1 cellular context compared by ENCODE assay signal in the genomic region with DNA sequence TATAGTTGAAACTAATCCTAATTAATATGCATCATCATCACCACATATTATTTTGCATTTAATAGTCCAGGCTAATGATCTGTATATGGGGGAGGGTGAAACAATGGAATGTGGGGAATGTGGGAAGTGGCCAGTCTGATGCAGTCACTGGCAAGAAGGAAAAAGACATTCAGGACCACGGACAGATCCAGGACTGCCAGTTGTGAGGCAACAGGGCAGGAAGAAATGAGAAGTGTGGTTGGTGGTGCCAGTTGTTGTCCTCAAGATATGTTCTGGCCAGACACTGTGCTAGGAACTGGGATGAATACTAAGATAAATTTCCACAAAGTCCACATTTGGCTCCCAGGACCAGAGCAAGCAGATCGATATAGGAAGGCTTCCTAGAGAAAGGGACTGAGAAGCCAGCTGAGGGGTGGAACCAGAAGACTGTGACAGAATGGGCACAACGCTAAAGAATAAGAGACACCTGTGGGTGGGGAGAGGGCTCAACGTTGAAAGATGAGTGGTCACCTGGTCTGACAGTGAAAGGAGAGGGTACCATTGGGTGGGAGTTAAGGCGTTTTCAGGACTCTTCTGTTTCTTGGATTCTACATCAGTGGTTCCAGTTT.
TF ChIP-seq lines count a peak whose summit lies in the region.

No MANE protein-coding gene starts in this region.

TF ChIP-seq in HepG2, 621 proteins besides CTCF, POLR2A, EP300 and RAD21 (continued from another document):
- TF ChIP-seq, protein P1, sequence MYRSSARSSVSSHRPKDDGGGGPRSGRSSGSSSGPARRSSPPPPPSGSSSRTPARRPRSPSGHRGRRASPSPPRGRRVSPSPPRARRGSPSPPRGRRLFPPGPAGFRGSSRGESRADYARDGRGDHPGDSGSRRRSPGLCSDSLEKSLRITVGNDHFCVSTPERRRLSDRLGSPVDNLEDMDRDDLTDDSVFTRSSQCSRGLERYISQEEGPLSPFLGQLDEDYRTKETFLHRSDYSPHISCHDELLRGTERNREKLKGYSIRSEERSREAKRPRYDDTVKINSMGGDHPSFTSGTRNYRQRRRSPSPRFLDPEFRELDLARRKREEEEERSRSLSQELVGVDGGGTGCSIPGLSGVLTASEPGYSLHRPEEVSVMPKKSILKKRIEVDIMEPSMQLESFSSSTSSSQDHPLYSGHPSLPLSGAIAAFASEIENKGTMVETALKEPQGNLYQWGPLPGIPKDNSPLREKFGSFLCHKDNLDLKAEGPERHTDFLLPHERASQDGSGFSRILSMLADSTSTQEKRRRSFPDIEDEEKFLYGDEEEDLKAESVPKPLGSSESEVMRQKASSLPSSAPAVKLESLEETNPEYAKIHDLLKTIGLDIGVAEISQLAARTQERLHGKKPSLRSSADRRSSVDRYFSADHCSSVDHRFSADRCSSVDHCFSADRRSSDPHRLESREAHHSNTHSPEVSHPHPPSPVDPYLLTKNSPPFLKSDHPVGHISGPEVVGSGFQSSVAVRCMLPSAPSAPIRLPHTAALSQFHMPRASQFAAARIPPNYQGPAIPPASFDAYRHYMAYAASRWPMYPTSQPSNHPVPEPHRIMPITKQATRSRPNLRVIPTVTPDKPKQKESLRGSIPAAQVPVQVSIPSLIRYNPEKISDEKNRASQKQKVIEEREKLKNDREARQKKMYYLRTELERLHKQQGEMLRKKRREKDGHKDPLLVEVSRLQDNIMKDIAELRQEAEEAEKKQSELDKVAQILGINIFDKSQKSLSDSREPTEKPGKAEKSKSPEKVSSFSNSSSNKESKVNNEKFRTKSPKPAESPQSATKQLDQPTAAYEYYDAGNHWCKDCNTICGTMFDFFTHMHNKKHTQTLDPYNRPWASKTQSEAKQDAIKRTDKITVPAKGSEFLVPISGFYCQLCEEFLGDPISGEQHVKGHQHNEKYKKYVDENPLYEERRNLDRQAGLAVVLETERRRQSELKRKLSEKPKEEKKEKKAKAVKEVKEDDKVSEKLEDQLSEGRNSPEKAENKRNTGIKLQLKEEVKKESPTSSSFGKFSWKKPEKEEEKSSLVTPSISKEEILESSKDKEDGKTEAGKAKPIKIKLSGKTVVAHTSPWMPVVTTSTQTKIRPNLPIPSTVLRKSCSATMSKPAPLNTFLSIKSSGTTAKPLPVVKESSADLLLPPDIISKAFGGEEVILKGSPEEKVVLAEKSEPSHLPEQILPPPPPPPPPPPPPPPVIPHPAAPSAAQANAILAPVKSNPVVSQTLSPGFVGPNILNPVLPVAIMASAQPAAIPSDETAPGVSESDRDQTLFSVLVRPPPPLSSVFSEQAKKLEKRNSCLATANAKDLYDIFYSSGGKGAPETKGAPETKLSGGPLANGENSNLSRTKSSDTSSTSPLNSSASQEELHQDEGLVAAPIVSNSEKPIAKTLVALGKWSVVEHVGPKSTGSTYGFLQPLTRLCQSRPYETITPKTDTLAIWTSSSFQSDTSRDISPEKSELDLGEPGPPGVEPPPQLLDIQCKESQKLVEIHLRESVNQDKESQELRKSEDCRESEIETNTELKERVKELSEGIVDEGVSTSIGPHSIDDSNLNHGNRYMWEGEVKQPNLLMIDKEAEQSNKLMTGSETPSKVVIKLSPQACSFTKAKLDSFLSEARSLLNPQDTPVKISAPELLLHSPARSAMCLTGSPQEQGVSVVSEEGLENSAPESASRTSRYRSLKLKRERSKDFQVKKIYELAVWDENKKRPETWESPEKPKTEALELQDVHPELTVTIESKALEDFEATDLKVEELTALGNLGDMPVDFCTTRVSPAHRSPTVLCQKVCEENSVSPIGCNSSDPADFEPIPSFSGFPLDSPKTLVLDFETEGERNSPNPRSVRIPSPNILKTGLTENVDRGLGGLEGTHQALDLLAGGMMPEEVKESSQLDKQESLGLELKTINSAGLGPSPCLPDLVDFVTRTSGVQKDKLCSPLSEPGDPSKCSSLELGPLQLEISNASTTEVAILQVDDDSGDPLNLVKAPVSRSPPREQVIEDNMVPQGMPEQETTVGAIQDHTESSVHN (CRISPR knock-in tag; IDR thresholded peaks at IDR 0.05), result no peak
- TF ChIP-seq TEAD2 (CRISPR knock-in tag; IDR thresholded peaks at IDR 0.05) (no peak), ONECUT2 (CRISPR knock-in tag; IDR thresholded peaks at IDR 0.05) (0 out of 2 replicates have a peak, but pooled peaks have one; percentile 17), MXI1 (IDR thresholded peaks at IDR 0.05; ENCODE audit: borderline replicate concordance, low read depth, low read length) (no peak), SETDB1 (CRISPR knock-in tag; IDR thresholded peaks at IDR 0.05; ENCODE audit: borderline replicate concordance) (no peak), ZNF577 (CRISPR knock-in tag; IDR thresholded peaks at IDR 0.05; ENCODE audit: borderline replicate concordance, low read depth) (no peak), ELF4 (CRISPR knock-in tag; IDR thresholded peaks at IDR 0.05; ENCODE audit: borderline replicate concordance) (no peak), GABPB1 (CRISPR knock-in tag; IDR thresholded peaks at IDR 0.05) (no peak; the same call in 1 of the 2 replicates), ZNF564 (CRISPR knock-in tag; IDR thresholded peaks at IDR 0.05) (no peak), TBL1XR1 (IDR thresholded peaks at IDR 0.05; ENCODE audit: borderline replicate concordance, low read length, partially characterized antibody) (no peak), STAT5B (CRISPR knock-in tag; IDR thresholded peaks at IDR 0.05) (0 out of 2 replicates have a peak, but pooled peaks have one; percentile 50), ZNF572 (CRISPR knock-in tag; IDR thresholded peaks at IDR 0.05) (no peak), CCDC6 (CRISPR knock-in tag; IDR thresholded peaks at IDR 0.05) (no peak), TBX3 (IDR thresholded peaks at IDR 0.05; ENCODE audit: borderline replicate concordance) (no peak), U2AF2 (IDR thresholded peaks at IDR 0.05; ENCODE audit: low read depth, low read length) (no peak), NFYC (CRISPR knock-in tag; IDR thresholded peaks at IDR 0.05) (0 out of 2 replicates have a peak, but pooled peaks have one; percentile 17), ZNF879 (CRISPR knock-in tag; IDR thresholded peaks at IDR 0.05) (no peak), ZNF672 (CRISPR knock-in tag; IDR thresholded peaks at IDR 0.05) (no peak), RNF2 (conservative IDR thresholded peaks at IDR 0.05; ENCODE audit: low read depth) (no peak), ZNF24 (IDR thresholded peaks at IDR 0.05) (no peak), SMAD3 (CRISPR knock-in tag; IDR thresholded peaks at IDR 0.05) (peak; percentile 79), ZFP1 (CRISPR knock-in tag; IDR thresholded peaks at IDR 0.05) (no peak), SNAPC2 (CRISPR knock-in tag; IDR thresholded peaks at IDR 0.05) (0 out of 2 replicates have a peak, but pooled peaks have one; percentile 48)
- TF ChIP-seq, protein P2, sequence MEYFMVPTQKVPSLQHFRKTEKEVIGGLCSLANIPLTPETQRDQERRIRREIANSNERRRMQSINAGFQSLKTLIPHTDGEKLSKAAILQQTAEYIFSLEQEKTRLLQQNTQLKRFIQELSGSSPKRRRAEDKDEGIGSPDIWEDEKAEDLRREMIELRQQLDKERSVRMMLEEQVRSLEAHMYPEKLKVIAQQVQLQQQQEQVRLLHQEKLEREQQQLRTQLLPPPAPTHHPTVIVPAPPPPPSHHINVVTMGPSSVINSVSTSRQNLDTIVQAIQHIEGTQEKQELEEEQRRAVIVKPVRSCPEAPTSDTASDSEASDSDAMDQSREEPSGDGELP (IDR thresholded peaks at IDR 0.05; ENCODE audit: borderline replicate concordance, low read depth), result no peak
- TF ChIP-seq, protein P3, sequence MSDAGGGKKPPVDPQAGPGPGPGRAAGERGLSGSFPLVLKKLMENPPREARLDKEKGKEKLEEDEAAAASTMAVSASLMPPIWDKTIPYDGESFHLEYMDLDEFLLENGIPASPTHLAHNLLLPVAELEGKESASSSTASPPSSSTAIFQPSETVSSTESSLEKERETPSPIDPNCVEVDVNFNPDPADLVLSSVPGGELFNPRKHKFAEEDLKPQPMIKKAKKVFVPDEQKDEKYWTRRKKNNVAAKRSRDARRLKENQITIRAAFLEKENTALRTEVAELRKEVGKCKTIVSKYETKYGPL (CRISPR knock-in tag; IDR thresholded peaks at IDR 0.05), result peak; percentile 47; the same call in 1 of the 2 replicates
- TF ChIP-seq, protein P4, sequence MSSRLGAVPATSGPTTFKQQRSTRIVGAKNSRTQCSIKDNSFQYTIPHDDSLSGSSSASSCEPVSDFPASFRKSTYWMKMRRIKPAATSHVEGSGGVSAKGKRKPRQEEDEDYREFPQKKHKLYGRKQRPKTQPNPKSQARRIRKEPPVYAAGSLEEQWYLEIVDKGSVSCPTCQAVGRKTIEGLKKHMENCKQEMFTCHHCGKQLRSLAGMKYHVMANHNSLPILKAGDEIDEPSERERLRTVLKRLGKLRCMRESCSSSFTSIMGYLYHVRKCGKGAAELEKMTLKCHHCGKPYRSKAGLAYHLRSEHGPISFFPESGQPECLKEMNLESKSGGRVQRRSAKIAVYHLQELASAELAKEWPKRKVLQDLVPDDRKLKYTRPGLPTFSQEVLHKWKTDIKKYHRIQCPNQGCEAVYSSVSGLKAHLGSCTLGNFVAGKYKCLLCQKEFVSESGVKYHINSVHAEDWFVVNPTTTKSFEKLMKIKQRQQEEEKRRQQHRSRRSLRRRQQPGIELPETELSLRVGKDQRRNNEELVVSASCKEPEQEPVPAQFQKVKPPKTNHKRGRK (CRISPR knock-in tag; IDR thresholded peaks at IDR 0.05), result no peak
- TF ChIP-seq, protein P5, sequence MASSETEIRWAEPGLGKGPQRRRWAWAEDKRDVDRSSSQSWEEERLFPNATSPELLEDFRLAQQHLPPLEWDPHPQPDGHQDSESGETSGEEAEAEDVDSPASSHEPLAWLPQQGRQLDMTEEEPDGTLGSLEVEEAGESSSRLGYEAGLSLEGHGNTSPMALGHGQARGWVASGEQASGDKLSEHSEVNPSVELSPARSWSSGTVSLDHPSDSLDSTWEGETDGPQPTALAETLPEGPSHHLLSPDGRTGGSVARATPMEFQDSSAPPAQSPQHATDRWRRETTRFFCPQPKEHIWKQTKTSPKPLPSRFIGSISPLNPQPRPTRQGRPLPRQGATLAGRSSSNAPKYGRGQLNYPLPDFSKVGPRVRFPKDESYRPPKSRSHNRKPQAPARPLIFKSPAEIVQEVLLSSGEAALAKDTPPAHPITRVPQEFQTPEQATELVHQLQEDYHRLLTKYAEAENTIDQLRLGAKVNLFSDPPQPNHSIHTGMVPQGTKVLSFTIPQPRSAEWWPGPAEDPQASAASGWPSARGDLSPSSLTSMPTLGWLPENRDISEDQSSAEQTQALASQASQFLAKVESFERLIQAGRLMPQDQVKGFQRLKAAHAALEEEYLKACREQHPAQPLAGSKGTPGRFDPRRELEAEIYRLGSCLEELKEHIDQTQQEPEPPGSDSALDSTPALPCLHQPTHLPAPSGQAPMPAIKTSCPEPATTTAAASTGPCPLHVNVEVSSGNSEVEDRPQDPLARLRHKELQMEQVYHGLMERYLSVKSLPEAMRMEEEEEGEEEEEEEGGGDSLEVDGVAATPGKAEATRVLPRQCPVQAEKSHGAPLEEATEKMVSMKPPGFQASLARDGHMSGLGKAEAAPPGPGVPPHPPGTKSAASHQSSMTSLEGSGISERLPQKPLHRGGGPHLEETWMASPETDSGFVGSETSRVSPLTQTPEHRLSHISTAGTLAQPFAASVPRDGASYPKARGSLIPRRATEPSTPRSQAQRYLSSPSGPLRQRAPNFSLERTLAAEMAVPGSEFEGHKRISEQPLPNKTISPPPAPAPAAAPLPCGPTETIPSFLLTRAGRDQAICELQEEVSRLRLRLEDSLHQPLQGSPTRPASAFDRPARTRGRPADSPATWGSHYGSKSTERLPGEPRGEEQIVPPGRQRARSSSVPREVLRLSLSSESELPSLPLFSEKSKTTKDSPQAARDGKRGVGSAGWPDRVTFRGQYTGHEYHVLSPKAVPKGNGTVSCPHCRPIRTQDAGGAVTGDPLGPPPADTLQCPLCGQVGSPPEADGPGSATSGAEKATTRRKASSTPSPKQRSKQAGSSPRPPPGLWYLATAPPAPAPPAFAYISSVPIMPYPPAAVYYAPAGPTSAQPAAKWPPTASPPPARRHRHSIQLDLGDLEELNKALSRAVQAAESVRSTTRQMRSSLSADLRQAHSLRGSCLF (CRISPR knock-in tag; IDR thresholded peaks at IDR 0.05; ENCODE audit: borderline replicate concordance), result peak; percentile 90
- TF ChIP-seq, protein P6, sequence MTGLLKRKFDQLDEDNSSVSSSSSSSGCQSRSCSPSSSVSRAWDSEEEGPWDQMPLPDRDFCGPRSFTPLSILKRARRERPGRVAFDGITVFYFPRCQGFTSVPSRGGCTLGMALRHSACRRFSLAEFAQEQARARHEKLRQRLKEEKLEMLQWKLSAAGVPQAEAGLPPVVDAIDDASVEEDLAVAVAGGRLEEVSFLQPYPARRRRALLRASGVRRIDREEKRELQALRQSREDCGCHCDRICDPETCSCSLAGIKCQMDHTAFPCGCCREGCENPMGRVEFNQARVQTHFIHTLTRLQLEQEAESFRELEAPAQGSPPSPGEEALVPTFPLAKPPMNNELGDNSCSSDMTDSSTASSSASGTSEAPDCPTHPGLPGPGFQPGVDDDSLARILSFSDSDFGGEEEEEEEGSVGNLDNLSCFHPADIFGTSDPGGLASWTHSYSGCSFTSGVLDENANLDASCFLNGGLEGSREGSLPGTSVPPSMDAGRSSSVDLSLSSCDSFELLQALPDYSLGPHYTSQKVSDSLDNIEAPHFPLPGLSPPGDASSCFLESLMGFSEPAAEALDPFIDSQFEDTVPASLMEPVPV (CRISPR knock-in tag; IDR thresholded peaks at IDR 0.05), result no peak
- TF ChIP-seq, protein P7, sequence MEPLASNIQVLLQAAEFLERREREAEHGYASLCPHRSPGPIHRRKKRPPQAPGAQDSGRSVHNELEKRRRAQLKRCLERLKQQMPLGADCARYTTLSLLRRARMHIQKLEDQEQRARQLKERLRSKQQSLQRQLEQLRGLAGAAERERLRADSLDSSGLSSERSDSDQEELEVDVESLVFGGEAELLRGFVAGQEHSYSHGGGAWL (CRISPR knock-in tag; IDR thresholded peaks at IDR 0.05), result 0 out of 2 replicates have a peak, but pooled peaks have one; percentile 43
